1 cellular context compared by ENCODE assay signal in genomic region chr1:226479432-226479831, GRCh38.
TF ChIP-seq lines count a peak whose summit lies in the region.

No MANE protein-coding gene starts in this region.

TF ChIP-seq in HepG2, 621 proteins besides CTCF, POLR2A, EP300 and RAD21 (continued from another document and continues in another):
- no peak for TF ChIP-seq ZHX2 (IDR thresholded peaks at IDR 0.05; ENCODE audit: low read depth)
- no peak for TF ChIP-seq ZHX2 (CRISPR knock-in tag; IDR thresholded peaks at IDR 0.05; ENCODE audit: borderline replicate concordance)
- no peak for TF ChIP-seq PBX2 (CRISPR knock-in tag; IDR thresholded peaks at IDR 0.05)
- TF ChIP-seq TP53 (CRISPR knock-in tag; conservative IDR thresholded peaks at IDR 0.05): no peak
- TF ChIP-seq XRCC5 (optimal IDR thresholded peaks at IDR 0.05; ENCODE audit: low read length): no peak
- TF ChIP-seq PHB2 (IDR thresholded peaks at IDR 0.05; ENCODE audit: partially characterized antibody): no peak
- TF ChIP-seq ZNF407 (CRISPR knock-in tag; IDR thresholded peaks at IDR 0.05; ENCODE audit: not compliant biosample characterization): no peak
- TF ChIP-seq FUBP1 (CRISPR knock-in tag; IDR thresholded peaks at IDR 0.05; ENCODE audit: borderline replicate concordance): no peak
- TF ChIP-seq ZFP36L2 (CRISPR knock-in tag; IDR thresholded peaks at IDR 0.05): no peak
- TF ChIP-seq CENPT (CRISPR knock-in tag; IDR thresholded peaks at IDR 0.05; ENCODE audit: low read depth): no peak
- no peak for TF ChIP-seq NBN (conservative IDR thresholded peaks at IDR 0.05)
- TF ChIP-seq SIN3B (IDR thresholded peaks at IDR 0.05; ENCODE audit: low read length): no peak
- no peak for TF ChIP-seq ZNF782 (CRISPR knock-in tag; IDR thresholded peaks at IDR 0.05; ENCODE audit: borderline replicate concordance)
- TF ChIP-seq PPARG (CRISPR knock-in tag; conservative IDR thresholded peaks at IDR 0.05): peak; percentile 89
- TF ChIP-seq ARNTL (CRISPR knock-in tag; IDR thresholded peaks at IDR 0.05): no peak
- no peak for TF ChIP-seq HOMEZ (CRISPR knock-in tag; IDR thresholded peaks at IDR 0.05; ENCODE audit: low read depth)
- TF ChIP-seq CENPBD1 (CRISPR knock-in tag; IDR thresholded peaks at IDR 0.05; ENCODE audit: borderline replicate concordance, low read depth): no peak
- TF ChIP-seq ZNF670 (CRISPR knock-in tag; IDR thresholded peaks at IDR 0.05; ENCODE audit: borderline replicate concordance): no peak
- no peak for TF ChIP-seq ATF6 (CRISPR knock-in tag; conservative IDR thresholded peaks at IDR 0.05)
- TF ChIP-seq KLF15 (CRISPR knock-in tag; IDR thresholded peaks at IDR 0.05; ENCODE audit: borderline replicate concordance): no peak
- no peak for TF ChIP-seq ZMAT5 (CRISPR knock-in tag; IDR thresholded peaks at IDR 0.05; ENCODE audit: borderline replicate concordance, low read depth)
- TF ChIP-seq IRX3 (CRISPR knock-in tag; IDR thresholded peaks at IDR 0.05; ENCODE audit: borderline replicate concordance, low read depth): no peak
- TF ChIP-seq KLF6 (CRISPR knock-in tag; IDR thresholded peaks at IDR 0.05): no peak
- TF ChIP-seq ZBTB2 (CRISPR knock-in tag; IDR thresholded peaks at IDR 0.05; ENCODE audit: low read depth): no peak
- TF ChIP-seq ZNF382 (CRISPR knock-in tag; IDR thresholded peaks at IDR 0.05; ENCODE audit: borderline replicate concordance): no peak
- TF ChIP-seq ZNF34 (CRISPR knock-in tag; IDR thresholded peaks at IDR 0.05; ENCODE audit: borderline replicate concordance): no peak
- no peak for TF ChIP-seq MLX (CRISPR knock-in tag; IDR thresholded peaks at IDR 0.05)
